Comparison of ENCODE assay signal across 8 cellular contexts in the genomic region with DNA sequence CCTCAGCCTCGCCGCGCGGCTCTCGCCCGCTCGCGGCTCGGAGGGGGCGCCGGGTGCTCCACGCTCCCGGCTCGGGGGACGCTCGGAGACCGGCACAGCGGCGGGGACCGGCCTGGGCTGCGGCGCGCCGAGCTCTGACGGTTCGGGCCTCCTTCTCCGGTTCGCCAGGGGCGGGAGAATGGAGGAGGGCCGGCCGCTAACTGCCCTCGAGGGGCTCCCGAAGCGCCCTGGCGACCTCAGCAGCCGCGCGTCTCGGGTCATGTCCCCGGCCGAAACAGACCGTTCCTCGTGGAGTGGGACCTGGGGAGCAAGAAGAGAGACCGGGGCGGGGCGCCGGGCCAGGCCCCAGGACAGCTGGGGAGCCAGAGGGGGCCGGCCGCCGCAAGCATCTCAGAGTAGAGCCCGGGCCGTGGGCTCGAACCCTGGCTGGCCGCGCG. TPM values are rescaled to one million over a fixed set of nuclear protein-coding genes. Genes with fewer than 3 reads are reported as not detected.
DNase-seq lines count a peak whose midpoint lies in the region; ATAC-seq, FAIRE-seq and TF ChIP-seq lines count a peak whose summit lies in the region.

No MANE protein-coding gene starts in this region.

- H4K20me1 ChIP-seq in endothelial cell of umbilical vein (replicated peaks; ENCODE audit: control insufficient read depth, extremely low read depth, insufficient read depth, low read length) = no peaks in the 10 kb centered on the region

- H3K27ac Mint-ChIP-seq in naive thymus-derived CD4-positive, alpha-beta T cell = no peak overlapping the region

- H3K4me1 Mint-ChIP-seq in naive thymus-derived CD4-positive, alpha-beta T cell = peaks cover 6 to 25% (median 15%) of the 10 kb centered on the region in 7 donors

- H3K27me3 ChIP-seq in endothelial cell of umbilical vein (ENCODE audit: control insufficient read depth in 2 of 2, insufficient read depth in 2 of 2, low read length in 2 of 2) (peaks cover 68 to 77% of the 10 kb centered on the region in 2 experiments), pancreas (peaks cover 0 to 7% (median 3%) of the 10 kb centered on the region in 4 donors)
- peaks cover 0 to 15% of the 10 kb centered on the region in 2 donors for H3K27me3 ChIP-seq in naive thymus-derived CD4-positive, alpha-beta T cell (ENCODE audit: control insufficient read depth in 2 of 2, insufficient read depth in 2 of 2, low read length in 2 of 2)

- H3K27ac ChIP-seq in endothelial cell of umbilical vein (ENCODE audit: insufficient read depth, low read depth, low read length) (no peak overlapping the region), pancreas (no peak overlapping the region)
- no peak overlapping the region for H3K27ac ChIP-seq in naive thymus-derived CD4-positive, alpha-beta T cell (ENCODE audit: low read depth, low read length)

- H3K36me3 ChIP-seq in endothelial cell of umbilical vein (ENCODE audit: control insufficient read depth in 2 of 2, extremely low read depth in 1 of 2, insufficient read depth in 2 of 2, low read length in 2 of 2) = no peaks in the 10 kb centered on the region
- no peaks in the 10 kb centered on the region for H3K36me3 ChIP-seq in pancreas
- H3K36me3 ChIP-seq in naive thymus-derived CD4-positive, alpha-beta T cell (ENCODE audit: control insufficient read depth in 2 of 3, insufficient read depth in 3 of 3, low read length in 3 of 3) = no peaks in the 10 kb centered on the region

- no peak for TF ChIP-seq POLR2A in endothelial cell of umbilical vein (IDR thresholded peaks at IDR 0.05; ENCODE audit: low read depth, low read length)

- BruUV-seq in endothelial cell of umbilical vein (replicated peaks; lab: Mats Ljungman, UMichigan) = no TSS peak

- H3K9me3 Mint-ChIP-seq in naive thymus-derived CD4-positive, alpha-beta T cell = no peaks in the 10 kb centered on the region

- 1% methylated on average over 41 to 56 of the region's 56 CpGs for WGBS in pancreas, 2 donors

- H3K4me3 ChIP-seq in endothelial cell of umbilical vein (replicated peaks in 1 of 3; ENCODE audit: insufficient read depth in 1 of 3, low read depth in 1 of 3, low read length in 3 of 3) (no peak overlapping the region), pancreas (peak overlapping the region; percentile 18 to 61 (median 48))
- H3K4me3 ChIP-seq in naive thymus-derived CD4-positive, alpha-beta T cell (ENCODE audit: low read length) = no peak overlapping the region

- no peak overlapping the region for H3K9ac ChIP-seq in endothelial cell of umbilical vein (replicated peaks; ENCODE audit: extremely low read depth, insufficient read depth, low read length)

- TF ChIP-seq CTCF in endothelial cell of umbilical vein (IDR thresholded peaks at IDR 0.05; ENCODE audit: extremely low read depth in 1 of 2, insufficient read depth in 1 of 2, low read depth in 1 of 2, low read length in 2 of 2) (no peak), pancreas (IDR thresholded peaks at IDR 0.05) (no peak)

- H3K79me2 ChIP-seq in endothelial cell of umbilical vein (ENCODE audit: control insufficient read depth, insufficient read depth, low read length) = no peaks in the 10 kb centered on the region

- H3K4me1 ChIP-seq in endothelial cell of umbilical vein (ENCODE audit: control insufficient read depth, extremely low read depth, insufficient read depth, low read length) (no peaks in the 10 kb centered on the region), pancreas (peaks cover 0 to 6% (median 0%) of the 10 kb centered on the region in 3 donors)
- peaks cover 0 to 11% of the 10 kb centered on the region in 2 donors for H3K4me1 ChIP-seq in naive thymus-derived CD4-positive, alpha-beta T cell (ENCODE audit: control insufficient read depth in 2 of 2, insufficient read depth in 2 of 2, low read length in 2 of 2)

- peaks cover 0 to 3% (median 0%) of the 10 kb centered on the region in 5 donors for H3K36me3 Mint-ChIP-seq in naive thymus-derived CD4-positive, alpha-beta T cell

- no peak overlapping the region for H3K4me2 ChIP-seq in endothelial cell of umbilical vein (ENCODE audit: insufficient read depth, low read length)

- FAIRE-seq in endothelial cell of umbilical vein (lab: Jason Lieb, UNC) = no peak
- no peak for FAIRE-seq in pancreas (lab: Jason Lieb, UNC)

- ATAC-seq in HG03432 (IDR thresholded peaks at IDR 0.05; ENCODE audit: unreplicated experiment) (peak; percentile 54), pancreas (peak in 1 of 4 donors; percentile 55), GM18867 (IDR thresholded peaks at IDR 0.05; ENCODE audit: unreplicated experiment) (no peak)
- no peak for ATAC-seq in naive thymus-derived CD4-positive, alpha-beta T cell

- H3K27me3 Mint-ChIP-seq in naive thymus-derived CD4-positive, alpha-beta T cell = peaks cover 56 to 71% (median 64%) of the 10 kb centered on the region in 5 donors

- H3K9me3 ChIP-seq in endothelial cell of umbilical vein (replicated peaks; ENCODE audit: control insufficient read depth, insufficient read depth, low read length) = no peaks in the 10 kb centered on the region
- H3K9me3 ChIP-seq in pancreas = no peaks in the 10 kb centered on the region
- H3K9me3 ChIP-seq in naive thymus-derived CD4-positive, alpha-beta T cell (ENCODE audit: control insufficient read depth in 2 of 3, low read length in 3 of 3) = no peaks in the 10 kb centered on the region

- dilution Hi-C loops in endothelial cell of umbilical vein (cut with MboI; ENCODE audit: extremely low pct_ligation_motif_present, low sequenced_read_pairs) = no loop called here

- POLR2A ChIA-PET in endothelial cell of umbilical vein (lab: Charles Lee) = no interaction called here
- POLR2A ChIA-PET in naive thymus-derived CD4-positive, alpha-beta T cell (lab: Charles Lee) = no interaction called here

- H2AFZ ChIP-seq in endothelial cell of umbilical vein (ENCODE audit: low read depth, low read length) = no peak overlapping the region

- no peaks in the 10 kb centered on the region for H3K9me1 ChIP-seq in endothelial cell of umbilical vein (replicated peaks; ENCODE audit: control insufficient read depth, extremely low read depth, insufficient read depth, low read length)

- intact Hi-C loops in endothelial cell of umbilical vein (cut with micrococcal nuclease) = no loop called here
- intact Hi-C loops in pancreas (cut with DNase I) = no loop called here
- intact Hi-C loops in naive thymus-derived CD4-positive, alpha-beta T cell (cut with micrococcal nuclease) = no loop called here

- peak; percentile 38 for DNase-seq in COLO668 (lab: John Stamatoyannopoulos, UW; ENCODE audit: unreplicated experiment)
- no peak for DNase-seq in endothelial cell of umbilical vein (ENCODE audit: low read depth, low spot score)
- DNase-seq in pancreas = peak in 1 of 6 donors; percentile 77
- no peak for DNase-seq in naive thymus-derived CD4-positive, alpha-beta T cell
- DNase-seq in GM19240 (ENCODE audit: insufficient read length, low spot score) = no peak
- no peak for DNase-seq in NK-92 treated with Interleukin-12 subunit alpha and Interleukin-12 subunit beta, amount 100 ng/mL, for 24 hours (lab: John Stamatoyannopoulos, UW)

- CTCF ChIA-PET in endothelial cell of umbilical vein (lab: Charles Lee) = no interaction called here
- CTCF ChIA-PET in naive thymus-derived CD4-positive, alpha-beta T cell (lab: Charles Lee) = no interaction called here

- peak overlapping the region in 2 of 10 donors; percentile 38 to 72 for H3K4me3 Mint-ChIP-seq in naive thymus-derived CD4-positive, alpha-beta T cell

TF ChIP-seq in endothelial cell of umbilical vein, 7 proteins besides CTCF, POLR2A, EP300 and RAD21:
- TF ChIP-seq FOS (IDR thresholded peaks at IDR 0.05; ENCODE audit: borderline replicate concordance, insufficient read depth, low read length) (no peak), EZH2 (IDR thresholded peaks at IDR 0.05; ENCODE audit: borderline replicate concordance, low read depth, low read length, severe bottlenecking) (peak; percentile 5), JUN (IDR thresholded peaks at IDR 0.05; ENCODE audit: borderline replicate concordance, insufficient read depth, insufficient read length, low read depth) (no peak), MYC (IDR thresholded peaks at IDR 0.05; ENCODE audit: low read depth, low read length) (no peak), GATA2 (IDR thresholded peaks at IDR 0.05; ENCODE audit: insufficient read depth, insufficient read length, low read depth, low read length) (no peak), POLR2AphosphoS5 (IDR thresholded peaks at IDR 0.05; ENCODE audit: insufficient read depth, low read depth, low read length) (no peak)

RNA-seq across cellular contexts. Expression of a gene that starts 0.3 kb away (rescaled TPM):
- total RNA-seq in endothelial cell of umbilical vein (not detected in 2 replicates), pancreas (1 to 10 TPM in 3 of 6 donors, under 1 TPM in 3; 0.67 to 1.5 (median 1.0) TPM)
- polyA plus RNA-seq in endothelial cell of umbilical vein (0.10 TPM in 1 of 2 replicates, not detected in the other), pancreas (under 1 TPM; 0.05 to 0.15 TPM)
- 0.01 TPM in 2 replicates for polyA plus RNA-seq in endothelial cell of umbilical vein (2011; cell fraction: cytosol; rRNA removed)
- polyA plus RNA-seq in endothelial cell of umbilical vein (2011; cell fraction: nucleus; rRNA removed) = not detected in 2 replicates
- not detected in 2 replicates for polyA plus RNA-seq in endothelial cell of umbilical vein (2012)
- 0.12 TPM in 1 of 2 replicates, not detected in the other for polyA minus RNA-seq in endothelial cell of umbilical vein
- 1.5 TPM for polyA minus RNA-seq in endothelial cell of umbilical vein (2011; cell fraction: cytosol; rRNA and poly(A)+ RNA removed)
- polyA minus RNA-seq in endothelial cell of umbilical vein (2011; cell fraction: nucleus; rRNA and poly(A)+ RNA removed) = 0.19 TPM in 1 of 2 replicates, not detected in the other
- not detected for total RNA-seq in naive thymus-derived CD4-positive, alpha-beta T cell
- not detected for polyA plus RNA-seq in naive thymus-derived CD4-positive, alpha-beta T cell

Comparison
In these comparisons a context has a peak if more than half of its experiments do, and no peak if none do; other contexts are left out.
1. H3K4me3 ChIP-seq: peak in pancreas (4 of 4); none in endothelial cell of umbilical vein (0 of 3) and naive thymus-derived CD4-positive, alpha-beta T cell (single experiment).